In the genomic region with DNA sequence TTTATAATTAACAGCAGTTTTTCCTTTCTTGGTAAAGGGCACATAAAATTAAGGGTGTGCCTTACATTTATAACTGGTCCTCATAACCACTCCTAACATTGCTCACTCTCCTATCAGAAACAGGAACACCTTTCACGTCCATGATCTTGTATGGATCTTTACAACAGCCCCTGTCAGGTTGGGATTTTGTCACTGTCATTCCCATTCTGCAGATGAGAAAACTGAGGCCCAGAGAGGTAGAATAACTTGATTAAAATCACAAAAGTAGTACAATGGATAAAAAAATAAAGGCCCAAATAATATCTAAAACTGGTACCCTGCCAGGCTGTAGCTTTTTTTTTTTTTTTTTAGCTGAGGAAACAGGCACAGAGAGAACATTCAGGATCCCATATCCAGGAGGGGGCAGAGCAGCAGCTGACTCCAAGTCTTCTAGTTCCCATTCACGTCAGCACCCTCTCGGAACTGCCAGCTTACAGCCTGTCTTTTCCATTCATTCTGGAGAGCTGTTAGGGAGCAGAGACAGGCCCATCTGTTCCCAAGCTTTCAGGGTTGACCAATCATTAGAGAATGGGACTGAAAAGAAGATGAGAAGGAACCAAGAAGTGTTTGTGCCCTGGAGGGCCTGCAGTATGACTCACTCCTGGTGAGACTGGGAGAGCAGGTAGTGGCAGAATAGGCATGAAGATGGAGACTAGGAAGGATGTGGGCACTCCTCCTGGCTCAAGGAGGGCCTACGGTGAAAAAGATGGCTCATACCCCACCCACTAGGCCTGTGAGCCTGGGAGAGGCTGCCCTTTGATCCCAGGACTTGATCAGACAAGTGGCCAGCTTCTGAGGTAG, we compare ENCODE assay signal across 11 cellular contexts. TPM values are rescaled to one million over a fixed set of nuclear protein-coding genes. Genes with fewer than 3 reads are reported as not detected.
DNase-seq lines count a peak whose midpoint lies in the region; ATAC-seq and TF ChIP-seq lines count a peak whose summit lies in the region.
"Had no signal": no experiment of that assay in that cellular context is flagged by ENCODE, and none has a peak within 500 bp of the region (broad histone marks: within the 10 kb centered on the region; RNA-seq: fewer than 3 reads in every experiment).

No MANE protein-coding gene starts in this region.

- CTCF ChIA-PET in BJ (lab: Yijun Ruan, JAX), result interaction anchor here (0.9 kb wide), 1 partner anchor 32 kb away, joined by 3 read pairs; no protein-coding TSS in a partner anchor

- no peak overlapping the region for H3K27ac ChIP-seq in ascending aorta
- H3K27ac ChIP-seq in psoas muscle, result no peak overlapping the region
- H3K27ac ChIP-seq: VCaP had no signal

- H3K36me3 ChIP-seq in BJ (ENCODE audit: control insufficient read depth, insufficient read depth, low read length) (peaks cover 2% of the 10 kb centered on the region; the same call in 1 of the 2 replicates), kidney epithelial cell (ENCODE audit: control insufficient read depth, insufficient read depth, low read length) (no peaks in the 10 kb centered on the region), ascending aorta (peaks cover 3 to 8% of the 10 kb centered on the region in 2 donors), psoas muscle (ENCODE audit: insufficient read depth in 1 of 2, low read depth in 1 of 2) (peaks cover 0 to 17% of the 10 kb centered on the region in 2 donors)

- peak; percentile 11 for DNase-seq in BJ (ENCODE audit: low read depth)
- DNase-seq in HT1080 (ENCODE audit: low read depth), result peak; percentile 74
- DNase-seq in chondrocyte (ENCODE audit: low spot score), result no peak
- peak; percentile 12 for DNase-seq in kidney epithelial cell (ENCODE audit: low read depth)
- no peak for DNase-seq in ascending aorta (ENCODE audit: low spot score in 2 of 2)
- no peak for DNase-seq in psoas muscle
- DNase-seq: NCI-H2227 treated with DMSO at 0.1 percent for 48 hours had no signal

- H3K9me3 ChIP-seq in ascending aorta (no peaks in the 10 kb centered on the region), psoas muscle (no peaks in the 10 kb centered on the region)

- H3K4me3 ChIP-seq in BJ (ENCODE audit: low read depth, low read length) (no peak overlapping the region), kidney epithelial cell (ENCODE audit: low read depth, low read length) (no peak overlapping the region), ascending aorta (no peak overlapping the region), psoas muscle (no peak overlapping the region)

- no peaks in the 10 kb centered on the region for H3K27me3 ChIP-seq in BJ (ENCODE audit: control insufficient read depth, insufficient read depth, low read length)
- no peaks in the 10 kb centered on the region for H3K27me3 ChIP-seq in kidney epithelial cell (ENCODE audit: control insufficient read depth, insufficient read depth, low read length)
- no peaks in the 10 kb centered on the region for H3K27me3 ChIP-seq in ascending aorta
- H3K27me3 ChIP-seq in psoas muscle (ENCODE audit: insufficient read depth in 3 of 3, low read length in 2 of 3), result peaks cover 0 to 7% (median 0%) of the 10 kb centered on the region in 3 donors

- no peaks in the 10 kb centered on the region for H3K4me1 ChIP-seq in ascending aorta
- H3K4me1 ChIP-seq in psoas muscle, result no peaks in the 10 kb centered on the region

- no peaks in the 10 kb centered on the region for H3K4me1 Mint-ChIP-seq in chondrocyte (ENCODE audit: low read depth)

- TF ChIP-seq CTCF in BJ (IDR thresholded peaks at IDR 0.05; ENCODE audit: insufficient read depth, low read depth, low read length) (0 out of 2 replicates have a peak, but pooled peaks have one; percentile 5), chondrocyte (IDR thresholded peaks at IDR 0.05) (no peak), kidney epithelial cell (IDR thresholded peaks at IDR 0.05; ENCODE audit: insufficient read depth, low read length, poor library complexity, severe bottlenecking) (no peak), ascending aorta (IDR thresholded peaks at IDR 0.05) (no peak), psoas muscle (IDR thresholded peaks at IDR 0.05) (no peak)

- no peak overlapping the region for H3K4me3 Mint-ChIP-seq in chondrocyte (ENCODE audit: unreplicated experiment)

- H3K27ac Mint-ChIP-seq in chondrocyte (ENCODE audit: unreplicated experiment), result peak overlapping the region; percentile 18

- intact Hi-C loops in ascending aorta (cut with DNase I), result no loop called here
- intact Hi-C loops in psoas muscle (cut with DNase I), result no loop called here

- WGBS in psoas muscle, 3 donors, result 38 to 60% (median 52%) methylated on average over 4 of the region's 4 CpGs

- H3K9me3 Mint-ChIP-seq in chondrocyte (ENCODE audit: low read depth), result no peaks in the 10 kb centered on the region

- POLR2A ChIA-PET in BJ (lab: Charles Lee), result interaction anchor here (0.7 kb wide), 1 partner anchor 81 kb away, joined by 11 read pairs; no protein-coding TSS in a partner anchor

- ATAC-seq in HG03457 (IDR thresholded peaks at IDR 0.05; ENCODE audit: unreplicated experiment), result no peak
- no peak for ATAC-seq in psoas muscle
- ATAC-seq in GM18858 (IDR thresholded peaks at IDR 0.05; ENCODE audit: unreplicated experiment), result no peak

- H3K36me3 Mint-ChIP-seq in chondrocyte (ENCODE audit: low read depth), result peaks cover 3% of the 10 kb centered on the region

- no peaks in the 10 kb centered on the region for H3K27me3 Mint-ChIP-seq in chondrocyte (ENCODE audit: low read depth)

RNA-seq across cellular contexts. Expression of gene SUV39H1, which starts 7.3 kb away (rescaled TPM):
- polyA plus RNA-seq in BJ (2011; rRNA removed) (4.1 and 9.7 TPM in 2 replicates), psoas muscle (1 to 10 TPM; 2.2 to 3.6 (median 2.8) TPM)
- 7.2 and 9.3 TPM in 2 replicates for polyA minus RNA-seq in BJ (2011; rRNA and poly(A)+ RNA removed)
- 10.1 and 11.2 TPM in 2 replicates for total RNA-seq in HT1080 (2014; rRNA removed; shearing (Covaris generic))
- polyA plus RNA-seq in HT1080 (2015; cell fraction: cytosol; rRNA removed), result 7.0 and 7.7 TPM in 2 replicates
- polyA plus RNA-seq in HT1080 (2015; cell fraction: nucleus; rRNA removed), result 9.7 and 10.3 TPM in 2 replicates
- total RNA-seq in chondrocyte (3.0 to 4.7 TPM (median 3.6 TPM) in 3 replicates), kidney epithelial cell (7.6 and 10.9 TPM in 2 replicates), ascending aorta (0.21 TPM), psoas muscle (1 to 10 TPM; 1.9 to 3.2 (median 2.7) TPM)

RNA-seq across cellular contexts. Expression of gene WAS, which starts 20.3 kb away (rescaled TPM):
- polyA plus RNA-seq in BJ (2011; rRNA removed) (0.06 and 0.12 TPM in 2 replicates), psoas muscle (under 1 TPM; 0.45 to 0.66 (median 0.47) TPM)
- polyA minus RNA-seq in BJ (2011; rRNA and poly(A)+ RNA removed), result 0.26 and 0.52 TPM in 2 replicates
- 0.20 and 0.47 TPM in 2 replicates for total RNA-seq in HT1080 (2014; rRNA removed; shearing (Covaris generic))
- 0.10 TPM in 1 of 2 replicates, not detected in the other for polyA plus RNA-seq in HT1080 (2015; cell fraction: cytosol; rRNA removed)
- 0.25 TPM in 1 of 2 replicates, not detected in the other for polyA plus RNA-seq in HT1080 (2015; cell fraction: nucleus; rRNA removed)
- total RNA-seq in chondrocyte (0.24 to 1.3 TPM (median 0.37 TPM) in 3 replicates), kidney epithelial cell (2.2 TPM in 1 of 2 replicates, not detected in the other), ascending aorta (29.5 TPM), psoas muscle (1 to 10 TPM in 2 of 4 donors, under 1 TPM in 2; 0.85 to 2.9 (median 1.4) TPM)

RNA-seq across cellular contexts. Expression of gene GLOD5, which starts 57.7 kb away (rescaled TPM):
- polyA plus RNA-seq in BJ (2011; rRNA removed) (not detected in 2 replicates), psoas muscle (not detected)
- not detected in 2 replicates for polyA minus RNA-seq in BJ (2011; rRNA and poly(A)+ RNA removed)
- total RNA-seq in HT1080 (2014; rRNA removed; shearing (Covaris generic)), result not detected in 2 replicates
- not detected in 2 replicates for polyA plus RNA-seq in HT1080 (2015; cell fraction: cytosol; rRNA removed)
- not detected in 2 replicates for polyA plus RNA-seq in HT1080 (2015; cell fraction: nucleus; rRNA removed)
- total RNA-seq in chondrocyte (not detected in 3 replicates), kidney epithelial cell (not detected in 2 replicates), ascending aorta (not detected), psoas muscle (not detected)
- total RNA-seq: skeletal muscle tissue had no signal

Comparison
In these comparisons a context has a peak if more than half of its experiments do, and no peak if none do; other contexts are left out.
1. DNase-seq: peak in BJ (single experiment), HT1080 (single experiment) and kidney epithelial cell (single experiment); none in chondrocyte (single experiment), ascending aorta (0 of 2) and psoas muscle (0 of 2).